30 cellular contexts compared by ENCODE assay signal in the genomic region with DNA sequence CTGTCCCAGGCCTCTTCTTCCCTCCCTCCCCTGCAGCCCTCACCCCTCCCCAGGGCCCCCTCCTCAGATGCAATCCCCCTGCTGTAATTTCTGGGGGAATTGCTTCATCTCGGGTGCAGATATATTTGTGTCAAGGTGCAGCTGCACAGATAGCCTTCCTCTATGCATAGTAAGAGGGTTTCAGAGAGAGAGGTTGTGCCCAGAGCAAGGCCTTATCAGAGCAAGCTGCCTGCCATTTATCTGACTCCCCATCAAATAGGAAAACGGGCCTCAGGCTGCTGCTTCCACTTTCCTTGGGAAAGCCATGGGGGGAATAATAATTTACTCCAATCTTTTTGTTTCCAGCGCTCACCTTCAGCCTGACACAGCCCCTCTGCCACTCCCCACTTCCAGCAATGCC. TPM values are rescaled to one million over a fixed set of nuclear protein-coding genes. Genes with fewer than 3 reads are reported as not detected.
"Had no signal": no experiment of that assay in that cellular context is flagged by ENCODE, and none has a peak within 500 bp of the region (broad histone marks: within the 10 kb centered on the region; RNA-seq: fewer than 3 reads in every experiment).

No MANE protein-coding gene starts in this region.

- H3K4me1 Mint-ChIP-seq: stimulated activated memory B cell treated with anti-CD40 and anti-IgM and Interleukin-4, amounts not matched to agents 10 μg/mL and 1 μg/mL and 100 μg/mL, for 72 hours; stimulated activated naive CD8-positive, alpha-beta T cell treated with anti-CD3 and anti-CD28 coated beads, Interleukin-15, amount 100 ng/mL, for 72 hours had no signal

- H3K4me1 ChIP-seq: spleen, transverse colon had no signal

- H3K4me3 Mint-ChIP-seq: naive B cell; nephron; stimulated activated memory B cell treated with anti-CD40 and anti-IgM and Interleukin-4, amounts not matched to agents 10 μg/mL and 1 μg/mL and 100 μg/mL, for 72 hours; stimulated activated naive CD8-positive, alpha-beta T cell treated with anti-CD3 and anti-CD28 coated beads, Interleukin-15, amount 100 ng/mL, for 72 hours had no signal

- H3K27ac Mint-ChIP-seq: naive B cell; stimulated activated memory B cell treated with anti-CD40 and anti-IgM and Interleukin-4, amounts not matched to agents 10 μg/mL and 1 μg/mL and 100 μg/mL, for 72 hours; stimulated activated naive CD8-positive, alpha-beta T cell treated with anti-CD3 and anti-CD28 coated beads, Interleukin-15, amount 100 ng/mL, for 72 hours had no signal

- H3K36me3 Mint-ChIP-seq: stimulated activated memory B cell treated with anti-CD40 and anti-IgM and Interleukin-4, amounts not matched to agents 10 μg/mL and 1 μg/mL and 100 μg/mL, for 72 hours had no signal

- H3K9me3 Mint-ChIP-seq: naive B cell; nephron; stimulated activated memory B cell treated with anti-CD40 and anti-IgM and Interleukin-4, amounts not matched to agents 10 μg/mL and 1 μg/mL and 100 μg/mL, for 72 hours; stimulated activated naive CD8-positive, alpha-beta T cell treated with anti-CD3 and anti-CD28 coated beads, Interleukin-15, amount 100 ng/mL, for 72 hours had no signal

- H3K36me3 ChIP-seq: heart right ventricle, neutrophil, spleen, thoracic aorta, transverse colon had no signal

- ATAC-seq: esophagus mucosa; heart right ventricle; sciatic nerve; stimulated activated naive CD8-positive, alpha-beta T cell treated with anti-CD3 and anti-CD28 coated beads, Interleukin-15, amount 100 ng/mL, for 72 hours had no signal

- H3K4me3 ChIP-seq: coronary artery, heart right ventricle, spleen, thoracic aorta, transverse colon had no signal

- H3K27ac ChIP-seq: coronary artery, heart right ventricle, neutrophil, spleen, thoracic aorta, transverse colon had no signal

- DNase-seq: effector CD4-positive, alpha-beta T cell; heart right ventricle; hypothalamus; kidney glomerular epithelial cell; mesendoderm; naive B cell; spleen; stimulated activated CD4-positive, alpha-beta T cell treated with anti-CD3 and anti-CD28 coated beads, Interleukin-15, amount 100 ng/mL, for 24 hours; stimulated activated CD4-positive, alpha-beta T cell treated with anti-CD3 and anti-CD28 coated beads, Interleukin-1b, Interleukin-23, amount 100 ng/mL, for 48 hours; stimulated activated CD4-positive, alpha-beta T cell treated with anti-CD3 and anti-CD28 coated beads, Interleukin-4, amount 100 ng/mL, for 24 hours; stimulated activated naive CD8-positive, alpha-beta T cell treated with anti-CD3 and anti-CD28 coated beads, Interleukin-15, amount 100 ng/mL, for 72 hours; transverse colon had no signal

- H3K9me3 ChIP-seq: heart right ventricle, neutrophil, spleen, thoracic aorta, transverse colon had no signal

- FAIRE-seq: frontal cortex, islet of Langerhans had no signal

RNA-seq across cellular contexts. Expression of a gene that starts 47.3 kb away (rescaled TPM):
- total RNA-seq: dermis microvascular lymphatic vessel endothelial cell, esophagus mucosa, fibroblast of lung, liver, lung microvascular endothelial cell, osteoblast, pulmonary artery endothelial cell, sciatic nerve, skeletal muscle tissue, spleen, subcutaneous adipose tissue, thoracic aorta, transverse colon, ureter had no signal
- polyA plus RNA-seq: fibroblast of lung, heart right ventricle, liver, spleen had no signal
